Comparison of ENCODE assay signal across 1 cellular context in genomic region chr15:64038878-64039277, GRCh38.
TF ChIP-seq lines count a peak whose summit lies in the region.

No MANE protein-coding gene starts in this region.

TF ChIP-seq in K562, 482 proteins besides CTCF, POLR2A, EP300 and RAD21:
- TF ChIP-seq MYBL2 (IDR thresholded peaks at IDR 0.05; ENCODE audit: low read depth) = no peak
- TF ChIP-seq MYBL2 (CRISPR knock-in tag; IDR thresholded peaks at IDR 0.05; ENCODE audit: borderline replicate concordance) = no peak
- no peak for TF ChIP-seq SIN3A (IDR thresholded peaks at IDR 0.05; ENCODE audit: borderline replicate concordance in 2 of 2, control insufficient read depth in 1 of 2, low read depth in 2 of 2, low read length in 2 of 2)
- no peak for TF ChIP-seq TEAD4 (IDR thresholded peaks at IDR 0.05; ENCODE audit: low read length)
- no peak for TF ChIP-seq TEAD4 (CRISPR knock-in tag; IDR thresholded peaks at IDR 0.05; ENCODE audit: borderline replicate concordance)
- no peak for TF ChIP-seq U2AF1 (optimal IDR thresholded peaks at IDR 0.05; ENCODE audit: low read depth, low read length)
- TF ChIP-seq, protein P1, sequence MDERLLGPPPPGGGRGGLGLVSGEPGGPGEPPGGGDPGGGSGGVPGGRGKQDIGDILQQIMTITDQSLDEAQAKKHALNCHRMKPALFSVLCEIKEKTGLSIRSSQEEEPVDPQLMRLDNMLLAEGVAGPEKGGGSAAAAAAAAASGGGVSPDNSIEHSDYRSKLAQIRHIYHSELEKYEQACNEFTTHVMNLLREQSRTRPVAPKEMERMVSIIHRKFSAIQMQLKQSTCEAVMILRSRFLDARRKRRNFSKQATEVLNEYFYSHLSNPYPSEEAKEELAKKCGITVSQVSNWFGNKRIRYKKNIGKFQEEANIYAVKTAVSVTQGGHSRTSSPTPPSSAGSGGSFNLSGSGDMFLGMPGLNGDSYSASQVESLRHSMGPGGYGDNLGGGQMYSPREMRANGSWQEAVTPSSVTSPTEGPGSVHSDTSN (CRISPR knock-in tag; IDR thresholded peaks at IDR 0.05; ENCODE audit: low read depth) = no peak
- TF ChIP-seq, protein P1 (tag; conservative IDR thresholded peaks at IDR 0.05; ENCODE audit: low read depth) = peak; percentile 75
- no peak for TF ChIP-seq SPI1 (IDR thresholded peaks at IDR 0.05; ENCODE audit: borderline replicate concordance, low read depth, low read length)
- TF ChIP-seq, protein P2, sequence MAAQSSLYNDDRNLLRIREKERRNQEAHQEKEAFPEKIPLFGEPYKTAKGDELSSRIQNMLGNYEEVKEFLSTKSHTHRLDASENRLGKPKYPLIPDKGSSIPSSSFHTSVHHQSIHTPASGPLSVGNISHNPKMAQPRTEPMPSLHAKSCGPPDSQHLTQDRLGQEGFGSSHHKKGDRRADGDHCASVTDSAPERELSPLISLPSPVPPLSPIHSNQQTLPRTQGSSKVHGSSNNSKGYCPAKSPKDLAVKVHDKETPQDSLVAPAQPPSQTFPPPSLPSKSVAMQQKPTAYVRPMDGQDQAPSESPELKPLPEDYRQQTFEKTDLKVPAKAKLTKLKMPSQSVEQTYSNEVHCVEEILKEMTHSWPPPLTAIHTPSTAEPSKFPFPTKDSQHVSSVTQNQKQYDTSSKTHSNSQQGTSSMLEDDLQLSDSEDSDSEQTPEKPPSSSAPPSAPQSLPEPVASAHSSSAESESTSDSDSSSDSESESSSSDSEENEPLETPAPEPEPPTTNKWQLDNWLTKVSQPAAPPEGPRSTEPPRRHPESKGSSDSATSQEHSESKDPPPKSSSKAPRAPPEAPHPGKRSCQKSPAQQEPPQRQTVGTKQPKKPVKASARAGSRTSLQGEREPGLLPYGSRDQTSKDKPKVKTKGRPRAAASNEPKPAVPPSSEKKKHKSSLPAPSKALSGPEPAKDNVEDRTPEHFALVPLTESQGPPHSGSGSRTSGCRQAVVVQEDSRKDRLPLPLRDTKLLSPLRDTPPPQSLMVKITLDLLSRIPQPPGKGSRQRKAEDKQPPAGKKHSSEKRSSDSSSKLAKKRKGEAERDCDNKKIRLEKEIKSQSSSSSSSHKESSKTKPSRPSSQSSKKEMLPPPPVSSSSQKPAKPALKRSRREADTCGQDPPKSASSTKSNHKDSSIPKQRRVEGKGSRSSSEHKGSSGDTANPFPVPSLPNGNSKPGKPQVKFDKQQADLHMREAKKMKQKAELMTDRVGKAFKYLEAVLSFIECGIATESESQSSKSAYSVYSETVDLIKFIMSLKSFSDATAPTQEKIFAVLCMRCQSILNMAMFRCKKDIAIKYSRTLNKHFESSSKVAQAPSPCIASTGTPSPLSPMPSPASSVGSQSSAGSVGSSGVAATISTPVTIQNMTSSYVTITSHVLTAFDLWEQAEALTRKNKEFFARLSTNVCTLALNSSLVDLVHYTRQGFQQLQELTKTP (IDR thresholded peaks at IDR 0.05; ENCODE audit: low read depth in 1 of 2, partially characterized antibody in 2 of 2) = no peak
- TF ChIP-seq TAF7 (tag; IDR thresholded peaks at IDR 0.05) = no peak
- no peak for TF ChIP-seq CHD2 (IDR thresholded peaks at IDR 0.05; ENCODE audit: low read depth, low read length)
- TF ChIP-seq NFYB (IDR thresholded peaks at IDR 0.05; ENCODE audit: extremely low read depth, insufficient read length) = peak; percentile 79
- TF ChIP-seq MTA2 (IDR thresholded peaks at IDR 0.05; ENCODE audit: low read depth) = no peak
- no peak for TF ChIP-seq FOXJ3 (CRISPR knock-in tag; IDR thresholded peaks at IDR 0.05)
- TF ChIP-seq PTBP1 (IDR thresholded peaks at IDR 0.05; ENCODE audit: low read depth, low read length) = no peak
- TF ChIP-seq FOS (IDR thresholded peaks at IDR 0.05; ENCODE audit: extremely low read depth, insufficient read length) = peak; percentile 32
- no peak for TF ChIP-seq ZNF76 (CRISPR knock-in tag; IDR thresholded peaks at IDR 0.05; ENCODE audit: borderline replicate concordance)
- TF ChIP-seq, protein P3, sequence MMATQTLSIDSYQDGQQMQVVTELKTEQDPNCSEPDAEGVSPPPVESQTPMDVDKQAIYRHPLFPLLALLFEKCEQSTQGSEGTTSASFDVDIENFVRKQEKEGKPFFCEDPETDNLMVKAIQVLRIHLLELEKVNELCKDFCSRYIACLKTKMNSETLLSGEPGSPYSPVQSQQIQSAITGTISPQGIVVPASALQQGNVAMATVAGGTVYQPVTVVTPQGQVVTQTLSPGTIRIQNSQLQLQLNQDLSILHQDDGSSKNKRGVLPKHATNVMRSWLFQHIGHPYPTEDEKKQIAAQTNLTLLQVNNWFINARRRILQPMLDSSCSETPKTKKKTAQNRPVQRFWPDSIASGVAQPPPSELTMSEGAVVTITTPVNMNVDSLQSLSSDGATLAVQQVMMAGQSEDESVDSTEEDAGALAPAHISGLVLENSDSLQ (IDR thresholded peaks at IDR 0.05) = peak; percentile 95
- TF ChIP-seq ZNF282 (CRISPR knock-in tag; IDR thresholded peaks at IDR 0.05) = no peak
- TF ChIP-seq RBM25 (IDR thresholded peaks at IDR 0.05; ENCODE audit: low read depth, low read length, severe bottlenecking) = peak; percentile 68
